27 cellular contexts compared by ENCODE assay signal in the genomic region with DNA sequence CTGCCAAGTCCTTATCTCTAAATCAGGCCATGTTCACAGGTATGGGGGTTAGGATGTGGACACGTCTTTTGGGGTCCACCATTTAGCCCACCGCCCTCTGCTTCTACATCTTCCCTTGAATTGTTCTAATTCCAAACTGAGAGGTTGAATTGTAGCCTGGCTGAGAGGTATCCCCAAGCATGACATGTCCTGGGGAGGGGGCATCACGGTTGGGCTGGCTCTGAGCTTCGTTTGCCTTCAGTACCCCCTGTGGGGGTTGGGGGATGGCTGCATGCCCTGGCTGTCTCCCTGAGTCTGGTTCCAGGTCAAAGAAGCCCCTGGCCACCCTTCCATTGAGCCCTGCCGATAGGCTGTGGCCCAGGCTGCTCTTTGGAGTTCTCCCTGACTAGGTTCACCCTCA.
"Had no signal": no experiment of that assay in that cellular context is flagged by ENCODE, and none has a peak within 500 bp of the region (broad histone marks: within the 10 kb centered on the region; RNA-seq: fewer than 3 reads in every experiment).

No MANE protein-coding gene starts in this region.

- DNase-seq: activated CD4-positive, CD25-positive, alpha-beta regulatory T cell; activated CD4-positive, CD25-positive, alpha-beta regulatory T cell treated with anti-CD3 and anti-CD28 coated beads, Interleukin-2, amount 50 U/mL, for 72 hours; activated CD8-positive, alpha-beta T cell treated with anti-CD3 and anti-CD28 coated beads, Interleukin-2, amount 10 ng/mL, durations not matched to agents 7 days and 5 days; activated gamma-delta T cell; activated naive CD4-positive, alpha-beta T cell; activated naive CD4-positive, alpha-beta T cell treated with anti-CD3 and anti-CD28 coated beads, Interleukin-2, amount 10 ng/mL, durations not matched to agents 7 days and 5 days; activated naive CD8-positive, alpha-beta T cell treated with anti-CD3 and anti-CD28 coated beads, Interleukin-2, amount 10 ng/mL, durations not matched to agents 7 days and 5 days; activated T-cell treated with anti-CD3 and anti-CD28 coated beads for 4 hours; activated T-cell treated with anti-CD3 and anti-CD28 coated beads, Interleukin-2, amount 50 U/mL, for 24 hours; central memory CD4-positive, alpha-beta T cell; cerebellar nuclear complex; colonic mucosa; dorsolateral prefrontal cortex; effector memory CD8-positive, alpha-beta T cell; foreskin keratinocyte; gastrocnemius medialis had no signal

- ATAC-seq: activated CD4-positive, alpha-beta T cell treated with anti-CD3 and anti-CD28 coated beads for 36 hours; activated CD8-positive, alpha-beta T cell treated with anti-CD3 and anti-CD28 coated beads, Interleukin-2, amount 10 ng/mL, durations not matched to agents 7 days and 5 days; activated naive CD4-positive, alpha-beta T cell treated with anti-CD3 and anti-CD28 coated beads, Interleukin-2, amount 50 U/mL, for 72 hours; activated T-cell treated with anti-CD3 and anti-CD28 coated beads, Interleukin-2, amount 50 U/mL, for 72 hours; effector memory CD8-positive, alpha-beta T cell; foreskin keratinocyte; gastrocnemius medialis had no signal

- H3K4me3 Mint-ChIP-seq: activated CD4-positive, alpha-beta memory T cell treated with anti-CD3 and anti-CD28 coated beads for 36 hours; activated CD4-positive, alpha-beta T cell treated with anti-CD3 and anti-CD28 coated beads for 36 hours; activated CD4-positive, alpha-beta T cell treated with anti-CD3 and anti-CD28 coated beads, Interleukin-2, amount 10 ng/mL, durations not matched to agents 24 days and 14 days; activated CD8-positive, alpha-beta T cell treated with anti-CD3 and anti-CD28 coated beads, Interleukin-2, amount 10 ng/mL, durations not matched to agents 7 days and 5 days; activated naive CD4-positive, alpha-beta T cell treated with anti-CD3 and anti-CD28 coated beads, Interleukin-2, amount 10 ng/mL, durations not matched to agents 7 days and 5 days; activated naive CD8-positive, alpha-beta T cell treated with anti-CD3 and anti-CD28 coated beads, Interleukin-2, amount 10 ng/mL, durations not matched to agents 7 days and 5 days; activated T-cell treated with anti-CD3 and anti-CD28 coated beads, Interleukin-2, amount 50 U/mL, for 24 hours; activated T-cell treated with anti-CD3 and anti-CD28 coated beads, Interleukin-2, amount 50 U/mL, for 72 hours; brain; dendritic cell treated with granulocyte-macrophage colony-stimulating factor and Interleukin-4, amounts not matched to agents 40 ng/mL and 50 ng/mL, for 4 days; effector memory CD8-positive, alpha-beta T cell had no signal

- H3K27ac Mint-ChIP-seq: activated CD4-positive, alpha-beta memory T cell treated with anti-CD3 and anti-CD28 coated beads for 36 hours; activated CD4-positive, alpha-beta T cell treated with anti-CD3 and anti-CD28 coated beads for 36 hours; activated CD4-positive, alpha-beta T cell treated with anti-CD3 and anti-CD28 coated beads, Interleukin-2, amount 10 ng/mL, durations not matched to agents 24 days and 14 days; activated CD8-positive, alpha-beta T cell treated with anti-CD3 and anti-CD28 coated beads, Interleukin-2, amount 10 ng/mL, durations not matched to agents 7 days and 5 days; activated naive CD4-positive, alpha-beta T cell treated with anti-CD3 and anti-CD28 coated beads, Interleukin-2, amount 50 U/mL, for 72 hours; activated naive CD8-positive, alpha-beta T cell treated with anti-CD3 and anti-CD28 coated beads, Interleukin-2, amount 10 ng/mL, durations not matched to agents 7 days and 5 days; activated T-cell treated with anti-CD3 and anti-CD28 coated beads, Interleukin-2, amount 50 U/mL, for 24 hours; activated T-cell treated with anti-CD3 and anti-CD28 coated beads, Interleukin-2, amount 50 U/mL, for 72 hours; dendritic cell treated with granulocyte-macrophage colony-stimulating factor and Interleukin-4, amounts not matched to agents 40 ng/mL and 50 ng/mL, for 4 days; effector memory CD8-positive, alpha-beta T cell had no signal

- H3K4me3 ChIP-seq: ascending aorta, breast epithelium, cardiac muscle cell, colonic mucosa, dorsolateral prefrontal cortex, esophagus muscularis mucosa, gastrocnemius medialis had no signal

- H3K4me1 Mint-ChIP-seq: activated CD4-positive, alpha-beta T cell treated with anti-CD3 and anti-CD28 coated beads for 36 hours; activated CD4-positive, alpha-beta T cell treated with anti-CD3 and anti-CD28 coated beads, Interleukin-2, amount 10 ng/mL, durations not matched to agents 24 days and 14 days; activated naive CD4-positive, alpha-beta T cell treated with anti-CD3 and anti-CD28 coated beads, Interleukin-2, amount 10 ng/mL, durations not matched to agents 7 days and 5 days; activated naive CD8-positive, alpha-beta T cell treated with anti-CD3 and anti-CD28 coated beads, Interleukin-2, amount 10 ng/mL, durations not matched to agents 7 days and 5 days; brain had no signal

- H3K9me3 ChIP-seq: ascending aorta, breast epithelium, colonic mucosa, esophagus muscularis mucosa, gastrocnemius medialis had no signal

- H3K27me3 ChIP-seq: ascending aorta, cardiac muscle cell, colonic mucosa, esophagus muscularis mucosa, foreskin keratinocyte, gastrocnemius medialis had no signal

- H3K4me1 ChIP-seq: ascending aorta, breast epithelium, colonic mucosa, esophagus muscularis mucosa, foreskin keratinocyte had no signal

- H3K27me3 Mint-ChIP-seq: activated CD4-positive, alpha-beta T cell treated with anti-CD3 and anti-CD28 coated beads, Interleukin-2, amount 10 ng/mL, durations not matched to agents 24 days and 14 days; activated naive CD8-positive, alpha-beta T cell treated with anti-CD3 and anti-CD28 coated beads, Interleukin-2, amount 10 ng/mL, durations not matched to agents 7 days and 5 days; activated T-cell treated with anti-CD3 and anti-CD28 coated beads, Interleukin-2, amount 50 U/mL, for 24 hours; dendritic cell treated with granulocyte-macrophage colony-stimulating factor and Interleukin-4, amounts not matched to agents 40 ng/mL and 50 ng/mL, for 4 days had no signal

- H3K36me3 Mint-ChIP-seq: activated CD4-positive, alpha-beta memory T cell treated with anti-CD3 and anti-CD28 coated beads for 36 hours; activated naive CD4-positive, alpha-beta T cell treated with anti-CD3 and anti-CD28 coated beads, Interleukin-2, amount 10 ng/mL, durations not matched to agents 7 days and 5 days; activated naive CD4-positive, alpha-beta T cell treated with anti-CD3 and anti-CD28 coated beads, Interleukin-2, amount 50 U/mL, for 72 hours; activated naive CD8-positive, alpha-beta T cell treated with anti-CD3 and anti-CD28 coated beads, Interleukin-2, amount 10 ng/mL, durations not matched to agents 7 days and 5 days; brain had no signal

- H3K27ac ChIP-seq: ascending aorta, breast epithelium, cardiac muscle cell, colonic mucosa, dorsolateral prefrontal cortex, esophagus muscularis mucosa, foreskin keratinocyte, gastrocnemius medialis had no signal

- H3K9me3 Mint-ChIP-seq: activated CD4-positive, alpha-beta memory T cell treated with anti-CD3 and anti-CD28 coated beads for 36 hours; activated CD4-positive, alpha-beta T cell treated with anti-CD3 and anti-CD28 coated beads, Interleukin-2, amount 10 ng/mL, durations not matched to agents 24 days and 14 days; activated naive CD4-positive, alpha-beta T cell treated with anti-CD3 and anti-CD28 coated beads, Interleukin-2, amount 10 ng/mL, durations not matched to agents 7 days and 5 days; activated naive CD4-positive, alpha-beta T cell treated with anti-CD3 and anti-CD28 coated beads, Interleukin-2, amount 50 U/mL, for 72 hours; activated naive CD8-positive, alpha-beta T cell treated with anti-CD3 and anti-CD28 coated beads, Interleukin-2, amount 10 ng/mL, durations not matched to agents 7 days and 5 days; activated T-cell treated with anti-CD3 and anti-CD28 coated beads, Interleukin-2, amount 50 U/mL, for 24 hours; activated T-cell treated with anti-CD3 and anti-CD28 coated beads, Interleukin-2, amount 50 U/mL, for 72 hours; dendritic cell treated with granulocyte-macrophage colony-stimulating factor and Interleukin-4, amounts not matched to agents 40 ng/mL and 50 ng/mL, for 4 days had no signal

- H3K36me3 ChIP-seq: ascending aorta, breast epithelium, cardiac muscle cell, colonic mucosa, esophagus muscularis mucosa, gastrocnemius medialis had no signal
